ENCODE assay signal across 1 cellular context in genomic region chr1:1004780-1005697, GRCh38.
A peak's percentile ranks its signal among the peaks of the same experiment; 100 is the strongest.
TF ChIP-seq lines count a peak whose summit lies in the region.

No MANE protein-coding gene starts in this region.

TF ChIP-seq in K562, 482 proteins besides CTCF, POLR2A, EP300 and RAD21 (continued from another document and continues in another):
- TF ChIP-seq EWSR1 (IDR thresholded peaks at IDR 0.05; ENCODE audit: borderline replicate concordance, low read depth, partially characterized antibody) = no peak
- TF ChIP-seq ZNF263 (CRISPR knock-in tag; IDR thresholded peaks at IDR 0.05; ENCODE audit: borderline replicate concordance) = peak; percentile 64; the same call in 1 of the 2 replicates
- no peak for TF ChIP-seq ZSCAN29 (IDR thresholded peaks at IDR 0.05)
- TF ChIP-seq ZNF408 (CRISPR knock-in tag; IDR thresholded peaks at IDR 0.05; ENCODE audit: low read depth) = no peak
- no peak for TF ChIP-seq ZBTB34 (CRISPR knock-in tag; IDR thresholded peaks at IDR 0.05)
- peak; percentile 50 for TF ChIP-seq GABPB1 (CRISPR knock-in tag; IDR thresholded peaks at IDR 0.05)
- TF ChIP-seq MITF (IDR thresholded peaks at IDR 0.05) = no peak
- TF ChIP-seq HNRNPL (IDR thresholded peaks at IDR 0.05; ENCODE audit: low read depth, low read length) = no peak
- no peak for TF ChIP-seq BACH1 (tag; IDR thresholded peaks at IDR 0.05)
- no peak for TF ChIP-seq OTX1 (CRISPR knock-in tag; IDR thresholded peaks at IDR 0.05)
- TF ChIP-seq NR4A1 (CRISPR knock-in tag; IDR thresholded peaks at IDR 0.05) = no peak
- peak; percentile 96 for TF ChIP-seq NR4A1 (tag; IDR thresholded peaks at IDR 0.05)
- peak; percentile 80; the same call in 1 of the 2 replicates for TF ChIP-seq ZNF589 (CRISPR knock-in tag; IDR thresholded peaks at IDR 0.05; ENCODE audit: low read depth)
- peak; percentile 91 for TF ChIP-seq VEZF1 (CRISPR knock-in tag; IDR thresholded peaks at IDR 0.05)
- no peak for TF ChIP-seq SPI1 (IDR thresholded peaks at IDR 0.05; ENCODE audit: borderline replicate concordance, low read depth, low read length)
- no peak; the same call in 1 of the 2 replicates for TF ChIP-seq ZNF165 (CRISPR knock-in tag; IDR thresholded peaks at IDR 0.05; ENCODE audit: borderline replicate concordance)
- no peak for TF ChIP-seq HSF4 (CRISPR knock-in tag; IDR thresholded peaks at IDR 0.05; ENCODE audit: borderline replicate concordance)
- TF ChIP-seq HDAC6 (IDR thresholded peaks at IDR 0.05; ENCODE audit: low read depth, low read length) = no peak
- TF ChIP-seq PBX2 (CRISPR knock-in tag; IDR thresholded peaks at IDR 0.05; ENCODE audit: low read depth) = no peak
- TF ChIP-seq PBX2 (tag; conservative IDR thresholded peaks at IDR 0.05; ENCODE audit: low read depth) = 0 out of 2 replicates have a peak, but pooled peaks have one; percentile 25
- TF ChIP-seq ZSCAN32 (CRISPR knock-in tag; IDR thresholded peaks at IDR 0.05) = no peak
- no peak for TF ChIP-seq CREBBP (IDR thresholded peaks at IDR 0.05; ENCODE audit: low read depth, low read length)
- TF ChIP-seq NUFIP1 (IDR thresholded peaks at IDR 0.05; ENCODE audit: partially characterized antibody) = no peak
- TF ChIP-seq HDAC2 (IDR thresholded peaks at IDR 0.05) = peak; percentile 78
- no peak for TF ChIP-seq MCM5 (IDR thresholded peaks at IDR 0.05; ENCODE audit: low read depth)
- peak; percentile 66 for TF ChIP-seq TCF3 (CRISPR knock-in tag; IDR thresholded peaks at IDR 0.05)
- no peak for TF ChIP-seq ZNF184 (CRISPR knock-in tag; IDR thresholded peaks at IDR 0.05)
- TF ChIP-seq SNAPC5 (CRISPR knock-in tag; IDR thresholded peaks at IDR 0.05) = no peak
- TF ChIP-seq HMGN3 (IDR thresholded peaks at IDR 0.05; ENCODE audit: borderline replicate concordance, extremely low read depth, insufficient read length, low read depth, low read length) = peak; percentile 44
- no peak for TF ChIP-seq ZNF551 (CRISPR knock-in tag; IDR thresholded peaks at IDR 0.05)
- no peak for TF ChIP-seq ZNF12 (CRISPR knock-in tag; IDR thresholded peaks at IDR 0.05)
- TF ChIP-seq E2F1 (CRISPR knock-in tag; IDR thresholded peaks at IDR 0.05) = 0 out of 2 replicates have a peak, but pooled peaks have one; percentile 54
- TF ChIP-seq BRD4 (IDR thresholded peaks at IDR 0.05) = no peak
- TF ChIP-seq ATF2 (CRISPR knock-in tag; IDR thresholded peaks at IDR 0.05) = no peak
- no peak; the same call in 1 of the 2 replicates for TF ChIP-seq SUPT5H (IDR thresholded peaks at IDR 0.05)
- TF ChIP-seq KAT8 (IDR thresholded peaks at IDR 0.05; ENCODE audit: low read depth) = no peak
- TF ChIP-seq ARID2 (IDR thresholded peaks at IDR 0.05) = no peak
- no peak for TF ChIP-seq STAT5A (IDR thresholded peaks at IDR 0.05; ENCODE audit: borderline replicate concordance, low read length)
- TF ChIP-seq ZBTB33 (CRISPR knock-in tag; IDR thresholded peaks at IDR 0.05) = peak; percentile 60
- no peak for TF ChIP-seq NCOA1 (IDR thresholded peaks at IDR 0.05; ENCODE audit: low read depth)
- no peak for TF ChIP-seq CTCFL (IDR thresholded peaks at IDR 0.05; ENCODE audit: borderline replicate concordance, insufficient read depth, low read depth, low read length, poor library complexity, severe bottlenecking)
- TF ChIP-seq MAFF (IDR thresholded peaks at IDR 0.05; ENCODE audit: low read length) = no peak
- no peak for TF ChIP-seq TFE3 (CRISPR knock-in tag; IDR thresholded peaks at IDR 0.05)
- TF ChIP-seq IRF1 (CRISPR knock-in tag; IDR thresholded peaks at IDR 0.05; ENCODE audit: borderline replicate concordance) = no peak
- TF ChIP-seq EZH2 (IDR thresholded peaks at IDR 0.05; ENCODE audit: borderline replicate concordance, low read depth, low read length) = no peak
- no peak for TF ChIP-seq USF2 (CRISPR knock-in tag; IDR thresholded peaks at IDR 0.05)
- peak; percentile 48 for TF ChIP-seq CREM (IDR thresholded peaks at IDR 0.05; ENCODE audit: low read depth)
- TF ChIP-seq HNRNPLL (IDR thresholded peaks at IDR 0.05; ENCODE audit: low read depth, low read length, poor library complexity, severe bottlenecking) = no peak
- no peak for TF ChIP-seq POLR2AphosphoS2 (IDR thresholded peaks at IDR 0.05; ENCODE audit: low read length)
- TF ChIP-seq ZKSCAN3 (CRISPR knock-in tag; IDR thresholded peaks at IDR 0.05) = no peak
- TF ChIP-seq PML (IDR thresholded peaks at IDR 0.05; ENCODE audit: low read length) = no peak
